ENCODE assay signal across 36 cellular contexts in genomic region chr11:45800261-45800660, GRCh38.
"Had no signal": no experiment of that assay in that cellular context is flagged by ENCODE, and none has a peak within 500 bp of the region (broad histone marks: within the 10 kb centered on the region; RNA-seq: fewer than 3 reads in every experiment).

No MANE protein-coding gene starts in this region.

- H3K27me3 ChIP-seq: MG63 had no signal

- H3K9me3 ChIP-seq: MG63 had no signal

- H3K4me3 ChIP-seq: MG63 had no signal

- DNase-seq: Karpas-422, Kasumi-1, MG63, MM.1S, MV-4-11, NCI-H1048, NCI-H1092, NCI-H1092 treated with DMSO at 0.1 percent for 48 hours, NCI-H1105, NCI-H1105 treated with DMSO at 0.1 percent for 48 hours, NCI-H1417, NCI-H1417 treated with DMSO at 0.1 percent for 48 hours, NCI-H1436, NCI-H1436 treated with DMSO at 0.1 percent for 48 hours, NCI-H146, NCI-H1694, NCI-H1694 treated with DMSO at 0.1 percent for 48 hours, NCI-H187, NCI-H187 treated with DMSO at 0.1 percent for 48 hours, NCI-H1930, NCI-H2029, NCI-H2029 treated with DMSO at 0.1 percent for 48 hours, NCI-H2081, NCI-H2081 treated with DMSO at 0.1 percent for 48 hours, NCI-H2107, NCI-H2171, NCI-H2171 treated with DMSO at 0.1 percent for 48 hours, NCI-H2227 treated with DMSO at 0.1 percent for 48 hours, NCI-H226, NCI-H345, NCI-H446, NCI-H446 treated with DMSO at 0.1 percent for 48 hours, NCI-H510A, NCI-H510A treated with DMSO at 0.1 percent for 48 hours, NCI-H524, NCI-H524 treated with DMSO at 0.1 percent for 48 hours had no signal

- H3K36me3 ChIP-seq: MG63 had no signal
